ENCODE assay signal across 7 cellular contexts in genomic region chr9:71191708-71192107, GRCh38.
"Had no signal": no experiment of that assay in that cellular context is flagged by ENCODE, and none has a peak within 500 bp of the region (broad histone marks: within the 10 kb centered on the region; RNA-seq: fewer than 3 reads in every experiment).

No MANE protein-coding gene starts in this region.

- H3K27ac Mint-ChIP-seq: IgD-negative memory B cell had no signal

- H3K4me3 ChIP-seq: K562 had no signal

- H3K27me3 Mint-ChIP-seq: IgD-negative memory B cell had no signal

- H3K4me1 Mint-ChIP-seq: IgD-negative memory B cell had no signal

- H3K27ac ChIP-seq: HL-60 had no signal

- ATAC-seq: HepG2, K562 had no signal

- H3K4me3 Mint-ChIP-seq: IgD-negative memory B cell had no signal

- H3K36me3 Mint-ChIP-seq: IgD-negative memory B cell had no signal

- DNase-seq: IMR-90, KBM-7, KG1 had no signal
